ENCODE assay signal across 1 cellular context in the genomic region with DNA sequence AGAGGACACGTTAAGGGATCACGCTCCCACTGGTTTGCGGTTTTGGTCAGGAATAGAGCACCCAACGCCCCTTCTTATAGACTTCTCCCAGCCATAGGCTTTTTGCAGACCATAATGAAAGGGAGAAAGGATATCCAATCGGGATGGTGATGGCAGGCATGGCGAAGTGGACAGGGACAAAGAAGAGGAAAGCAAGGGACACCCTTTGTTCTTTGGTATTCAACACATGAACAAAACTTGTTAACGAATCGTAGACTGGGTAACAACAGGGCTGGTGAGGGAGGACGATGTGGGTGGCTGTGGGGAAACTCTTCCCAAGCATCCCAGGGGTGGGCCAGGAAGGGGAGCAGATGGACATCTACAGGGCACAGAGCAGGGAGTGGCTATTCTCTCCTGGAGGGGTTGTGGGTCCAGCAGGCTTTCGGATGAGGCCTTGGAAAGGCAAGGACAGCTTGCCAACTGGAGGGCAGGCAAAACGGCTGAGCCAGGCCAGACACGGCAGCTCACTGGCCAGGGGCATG.
TF ChIP-seq lines count a peak whose summit lies in the region.

No MANE protein-coding gene starts in this region.

TF ChIP-seq in GM12878, 131 proteins besides CTCF, POLR2A, EP300 and RAD21:
- TF ChIP-seq SMAD5 (IDR thresholded peaks at IDR 0.05; ENCODE audit: low read depth) = 0 out of 2 replicates have a peak, but pooled peaks have one; percentile 26
- TF ChIP-seq, protein P1, sequence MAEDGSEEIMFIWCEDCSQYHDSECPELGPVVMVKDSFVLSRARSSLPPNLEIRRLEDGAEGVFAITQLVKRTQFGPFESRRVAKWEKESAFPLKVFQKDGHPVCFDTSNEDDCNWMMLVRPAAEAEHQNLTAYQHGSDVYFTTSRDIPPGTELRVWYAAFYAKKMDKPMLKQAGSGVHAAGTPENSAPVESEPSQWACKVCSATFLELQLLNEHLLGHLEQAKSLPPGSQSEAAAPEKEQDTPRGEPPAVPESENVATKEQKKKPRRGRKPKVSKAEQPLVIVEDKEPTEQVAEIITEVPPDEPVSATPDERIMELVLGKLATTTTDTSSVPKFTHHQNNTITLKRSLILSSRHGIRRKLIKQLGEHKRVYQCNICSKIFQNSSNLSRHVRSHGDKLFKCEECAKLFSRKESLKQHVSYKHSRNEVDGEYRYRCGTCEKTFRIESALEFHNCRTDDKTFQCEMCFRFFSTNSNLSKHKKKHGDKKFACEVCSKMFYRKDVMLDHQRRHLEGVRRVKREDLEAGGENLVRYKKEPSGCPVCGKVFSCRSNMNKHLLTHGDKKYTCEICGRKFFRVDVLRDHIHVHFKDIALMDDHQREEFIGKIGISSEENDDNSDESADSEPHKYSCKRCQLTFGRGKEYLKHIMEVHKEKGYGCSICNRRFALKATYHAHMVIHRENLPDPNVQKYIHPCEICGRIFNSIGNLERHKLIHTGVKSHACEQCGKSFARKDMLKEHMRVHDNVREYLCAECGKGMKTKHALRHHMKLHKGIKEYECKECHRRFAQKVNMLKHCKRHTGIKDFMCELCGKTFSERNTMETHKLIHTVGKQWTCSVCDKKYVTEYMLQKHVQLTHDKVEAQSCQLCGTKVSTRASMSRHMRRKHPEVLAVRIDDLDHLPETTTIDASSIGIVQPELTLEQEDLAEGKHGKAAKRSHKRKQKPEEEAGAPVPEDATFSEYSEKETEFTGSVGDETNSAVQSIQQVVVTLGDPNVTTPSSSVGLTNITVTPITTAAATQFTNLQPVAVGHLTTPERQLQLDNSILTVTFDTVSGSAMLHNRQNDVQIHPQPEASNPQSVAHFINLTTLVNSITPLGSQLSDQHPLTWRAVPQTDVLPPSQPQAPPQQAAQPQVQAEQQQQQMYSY (CRISPR knock-in tag; IDR thresholded peaks at IDR 0.05) = no peak
TF ChIP-seq in GM12878: peak in this region for 1.
